21 cellular contexts compared by ENCODE assay signal in genomic region chr2:240553956-240554480, GRCh38.
"Had no signal": no experiment of that assay in that cellular context is flagged by ENCODE, and none has a peak within 500 bp of the region (broad histone marks: within the 10 kb centered on the region; RNA-seq: fewer than 3 reads in every experiment).

No MANE protein-coding gene starts in this region.

- H3K27me3 ChIP-seq: gastrocnemius medialis, pancreas, right lobe of liver, transverse colon had no signal

- H3K9me3 ChIP-seq: esophagus muscularis mucosa, gastrocnemius medialis, psoas muscle, right lobe of liver, thoracic aorta, transverse colon had no signal

- H3K4me3 ChIP-seq: esophagus muscularis mucosa, gastrocnemius medialis, pancreas, psoas muscle, right lobe of liver, thoracic aorta, transverse colon had no signal

- H3K27me3 Mint-ChIP-seq: naive thymus-derived CD8-positive, alpha-beta T cell; stimulated activated naive B cell treated with anti-CD40 and anti-IgM and Interleukin-4, amounts not matched to agents 10 μg/mL and 1 μg/mL and 100 μg/mL, for 72 hours; stimulated activated naive CD8-positive, alpha-beta T cell treated with anti-CD3 and anti-CD28 coated beads, Interleukin-15, amount 100 ng/mL, for 72 hours had no signal

- DNase-seq: effector memory CD4-positive, alpha-beta T cell; gastrocnemius medialis; glutamatergic neuron; islet precursor cell; mammary epithelial cell; nucleus accumbens; psoas muscle; retina; right lobe of liver; stimulated activated CD4-positive, alpha-beta T cell treated with anti-CD3 and anti-CD28 coated beads, Interleukin-15, amount 100 ng/mL, for 24 hours; stimulated activated CD4-positive, alpha-beta T cell treated with anti-CD3 and anti-CD28 coated beads, Interleukin-1b, Interleukin-23, amount 100 ng/mL, for 48 hours; stimulated activated CD4-positive, alpha-beta T cell treated with anti-CD3 and anti-CD28 coated beads, Interleukin-4, amount 100 ng/mL, for 24 hours; stimulated activated naive B cell treated with anti-CD40 and anti-IgM and Interleukin-4, amounts not matched to agents 10 μg/mL and 1 μg/mL and 100 μg/mL, for 72 hours; stimulated activated naive CD8-positive, alpha-beta T cell treated with anti-CD3 and anti-CD28 coated beads, Interleukin-15, amount 100 ng/mL, for 72 hours; transverse colon had no signal

- ATAC-seq: gastrocnemius medialis; left lobe of liver; naive thymus-derived CD8-positive, alpha-beta T cell; pancreas; psoas muscle; right lobe of liver; stimulated activated naive B cell treated with anti-CD40 and anti-IgM and Interleukin-4, amounts not matched to agents 10 μg/mL and 1 μg/mL and 100 μg/mL, for 72 hours; stimulated activated naive CD8-positive, alpha-beta T cell treated with anti-CD3 and anti-CD28 coated beads, Interleukin-15, amount 100 ng/mL, for 72 hours had no signal

- H3K27ac ChIP-seq: epithelial cell of prostate, esophagus muscularis mucosa, gastrocnemius medialis, pancreas, psoas muscle, right lobe of liver, thoracic aorta, transverse colon had no signal

- H3K36me3 ChIP-seq: gastrocnemius medialis, pancreas, right lobe of liver had no signal

- H3K4me3 Mint-ChIP-seq: naive thymus-derived CD8-positive, alpha-beta T cell; stimulated activated naive B cell treated with anti-CD40 and anti-IgM and Interleukin-4, amounts not matched to agents 10 μg/mL and 1 μg/mL and 100 μg/mL, for 72 hours; stimulated activated naive CD8-positive, alpha-beta T cell treated with anti-CD3 and anti-CD28 coated beads, Interleukin-15, amount 100 ng/mL, for 72 hours had no signal
